ENCODE assay signal across 9 cellular contexts in the genomic region with DNA sequence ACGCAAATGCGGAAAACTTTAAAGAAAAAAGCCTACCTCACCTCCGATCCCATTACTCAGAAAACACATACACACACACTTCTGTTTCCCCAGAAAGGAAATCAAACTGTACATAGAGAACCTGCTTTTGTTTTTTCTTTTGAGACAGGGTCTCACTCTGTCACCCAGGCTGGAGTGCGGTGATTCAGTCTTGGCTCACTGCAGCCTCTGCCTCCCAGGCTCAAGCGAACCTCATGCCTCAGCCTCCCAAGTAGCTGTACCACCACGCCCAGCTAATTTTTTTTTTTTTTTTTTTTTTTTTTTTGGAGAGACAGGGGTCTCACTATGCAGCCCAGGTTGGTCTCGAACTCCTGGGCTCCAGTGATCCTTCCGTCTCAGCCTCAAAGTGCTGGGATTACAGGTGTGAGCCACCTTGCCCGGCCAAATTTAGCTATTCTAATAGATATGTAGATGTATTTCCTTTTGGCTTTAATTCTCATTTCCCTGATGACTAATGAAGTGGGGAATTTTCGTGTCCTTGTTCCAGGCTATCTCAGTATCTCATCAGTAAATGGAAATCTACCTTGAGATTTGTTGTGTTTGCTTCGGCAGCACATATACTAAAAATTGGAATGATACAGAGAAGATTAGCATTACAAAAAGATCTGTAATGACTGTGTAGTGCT. TPM values are rescaled to one million over a fixed set of nuclear protein-coding genes. Genes with fewer than 3 reads are reported as not detected.
DNase-seq lines count a peak whose midpoint lies in the region; ATAC-seq and TF ChIP-seq lines count a peak whose summit lies in the region.
"Had no signal": no experiment of that assay in that cellular context is flagged by ENCODE, and none has a peak within 500 bp of the region (broad histone marks: within the 10 kb centered on the region; RNA-seq: fewer than 3 reads in every experiment).

No MANE protein-coding gene starts in this region.

- intact Hi-C loops in CD8-positive, alpha-beta T cell (cut with DNase I, micrococcal nuclease) = loop anchor here (1.0 to 5.0 kb wide), 5 partner anchors 16 to 34 kb away; no protein-coding TSS in a partner anchor
- intact Hi-C loops in adrenal gland (cut with DNase I) = no loop called here
- intact Hi-C loops in naive thymus-derived CD4-positive, alpha-beta T cell (cut with micrococcal nuclease) = loop anchor here (1.0 to 5.0 kb wide), 6 partner anchors 20 to 61 kb away; a partner anchor contains a TSS

- 43 to 52% (median 50%) methylated on average over 11 of the region's 11 CpGs for WGBS in adrenal gland, 4 donors

- no peaks in the 10 kb centered on the region for H3K9me3 ChIP-seq in CD8-positive, alpha-beta T cell (ENCODE audit: low read length)
- H3K9me3 ChIP-seq in adrenal gland (replicated peaks in 1 of 3) = no peaks in the 10 kb centered on the region
- H3K9me3 ChIP-seq in naive thymus-derived CD4-positive, alpha-beta T cell (ENCODE audit: control insufficient read depth in 2 of 3, low read length in 3 of 3) = no peaks in the 10 kb centered on the region
- H3K9me3 ChIP-seq: gastrocnemius medialis had no signal

- POLR2A ChIA-PET in CD8-positive, alpha-beta T cell (lab: Charles Lee) = interaction anchor here (1.0 to 8.8 kb wide), 14 partner anchors 9 to 63 kb away, joined by 3 to 73 read pairs (median 7); a partner anchor contains a TSS
- POLR2A ChIA-PET in naive thymus-derived CD4-positive, alpha-beta T cell (lab: Charles Lee) = interaction anchor here (0.6 to 54.4 kb wide), 6 partner anchors 19 to 404 kb away, joined by 3 to 1719 read pairs (median 6); a partner anchor contains a TSS

- peak overlapping the region; percentile 96 for H3K27ac Mint-ChIP-seq in CD8-positive, alpha-beta T cell
- peak overlapping the region; percentile 60 to 98 (median 96) for H3K27ac Mint-ChIP-seq in naive thymus-derived CD4-positive, alpha-beta T cell

- no peak for TF ChIP-seq CTCF in CD8-positive, alpha-beta T cell (IDR thresholded peaks at IDR 0.05)
- TF ChIP-seq CTCF in LNCaP clone FGC (IDR thresholded peaks at IDR 0.05; ENCODE audit: control insufficient read depth, extremely low read depth, insufficient read depth) (no peak), adrenal gland (IDR thresholded peaks at IDR 0.05) (no peak)

- H3K27me3 Mint-ChIP-seq in CD8-positive, alpha-beta T cell (ENCODE audit: low read depth) = no peaks in the 10 kb centered on the region
- H3K27me3 Mint-ChIP-seq in naive thymus-derived CD4-positive, alpha-beta T cell = peaks cover 0 to 3% (median 0%) of the 10 kb centered on the region in 5 donors

- DNase-seq in CD8-positive, alpha-beta T cell = peak in 1 of 7 experiments; percentile 27
- peak; percentile 90 for DNase-seq in LNCaP clone FGC (ENCODE audit: low read depth)
- DNase-seq in adrenal gland = no peak
- peak in 1 of 9 donors; percentile 35 for DNase-seq in naive thymus-derived CD4-positive, alpha-beta T cell
- DNase-seq in caudate nucleus (lab: John Stamatoyannopoulos, UW) = no peak
- no peak for DNase-seq in midbrain (lab: John Stamatoyannopoulos, UW)
- DNase-seq: gastrocnemius medialis had no signal

- peaks cover 3% of the 10 kb centered on the region for H3K9me3 Mint-ChIP-seq in CD8-positive, alpha-beta T cell
- peaks cover 0 to 6% (median 4%) of the 10 kb centered on the region in 11 donors for H3K9me3 Mint-ChIP-seq in naive thymus-derived CD4-positive, alpha-beta T cell

- no peak overlapping the region for H3K4me3 ChIP-seq in CD8-positive, alpha-beta T cell (ENCODE audit: low read depth, low read length)
- no peak overlapping the region for H3K4me3 ChIP-seq in LNCaP clone FGC (ENCODE audit: low read depth, low read length)
- H3K4me3 ChIP-seq in adrenal gland = no peak overlapping the region
- no peak overlapping the region for H3K4me3 ChIP-seq in naive thymus-derived CD4-positive, alpha-beta T cell (ENCODE audit: low read length)
- H3K4me3 ChIP-seq: gastrocnemius medialis had no signal

- CTCF ChIA-PET in CD8-positive, alpha-beta T cell (lab: Charles Lee) = interaction anchor here (0.7 to 4.4 kb wide), 9 partner anchors 10 to 63 kb away, joined by 3 to 21 read pairs (median 4); a partner anchor contains a TSS
- CTCF ChIA-PET in naive thymus-derived CD4-positive, alpha-beta T cell (lab: Charles Lee) = interaction anchor here (0.7 to 4.8 kb wide), 7 partner anchors 15 to 85 kb away, joined by 3 to 47 read pairs (median 4); no protein-coding TSS in a partner anchor

- H3K4me1 ChIP-seq in CD8-positive, alpha-beta T cell (ENCODE audit: insufficient read depth, low read length) = peaks cover 70% of the 10 kb centered on the region
- peaks cover 27 to 34% of the 10 kb centered on the region in 2 donors for H3K4me1 ChIP-seq in adrenal gland (replicated peaks in 1 of 2)
- peaks cover 39 to 79% of the 10 kb centered on the region in 2 donors for H3K4me1 ChIP-seq in naive thymus-derived CD4-positive, alpha-beta T cell (ENCODE audit: control insufficient read depth in 2 of 2, insufficient read depth in 2 of 2, low read length in 2 of 2)
- H3K4me1 ChIP-seq: gastrocnemius medialis had no signal

- peaks cover 73% of the 10 kb centered on the region for H3K4me1 Mint-ChIP-seq in CD8-positive, alpha-beta T cell (ENCODE audit: low read depth)
- H3K4me1 Mint-ChIP-seq in naive thymus-derived CD4-positive, alpha-beta T cell = peaks cover 29 to 94% (median 59%) of the 10 kb centered on the region in 7 donors

- TF ChIP-seq POLR2A in adrenal gland (IDR thresholded peaks at IDR 0.05) = no peak

- no peaks in the 10 kb centered on the region for H3K36me3 ChIP-seq in CD8-positive, alpha-beta T cell (ENCODE audit: insufficient read depth, low read length)
- no peaks in the 10 kb centered on the region for H3K36me3 ChIP-seq in adrenal gland (replicated peaks in 1 of 2)
- H3K36me3 ChIP-seq in naive thymus-derived CD4-positive, alpha-beta T cell (ENCODE audit: control insufficient read depth in 2 of 3, insufficient read depth in 3 of 3, low read length in 3 of 3) = no peaks in the 10 kb centered on the region
- H3K36me3 ChIP-seq: gastrocnemius medialis had no signal

- peaks cover 3% of the 10 kb centered on the region for H3K36me3 Mint-ChIP-seq in CD8-positive, alpha-beta T cell
- H3K36me3 Mint-ChIP-seq in naive thymus-derived CD4-positive, alpha-beta T cell = peaks cover 0 to 13% (median 4%) of the 10 kb centered on the region in 5 donors

- peak overlapping the region; percentile 59 for H3K4me3 Mint-ChIP-seq in CD8-positive, alpha-beta T cell
- peak overlapping the region; percentile 53 to 86 (median 74) for H3K4me3 Mint-ChIP-seq in naive thymus-derived CD4-positive, alpha-beta T cell

- H3K27ac ChIP-seq in CD8-positive, alpha-beta T cell (ENCODE audit: low read depth, low read length) = peak overlapping the region; percentile 38
- H3K27ac ChIP-seq in adrenal gland = peak overlapping the region in 4 of 5 donors; percentile 56 to 87 (median 64)
- peak overlapping the region; percentile 66 for H3K27ac ChIP-seq in naive thymus-derived CD4-positive, alpha-beta T cell (ENCODE audit: low read depth, low read length)
- H3K27ac ChIP-seq in caudate nucleus (ENCODE audit: low read depth, low read length) = no peak overlapping the region

- no peaks in the 10 kb centered on the region for H3K27me3 ChIP-seq in CD8-positive, alpha-beta T cell (ENCODE audit: insufficient read depth, low read length)
- H3K27me3 ChIP-seq in adrenal gland = no peaks in the 10 kb centered on the region
- H3K27me3 ChIP-seq in naive thymus-derived CD4-positive, alpha-beta T cell (ENCODE audit: control insufficient read depth in 2 of 2, insufficient read depth in 2 of 2, low read length in 2 of 2) = no peaks in the 10 kb centered on the region
- H3K27me3 ChIP-seq: gastrocnemius medialis had no signal

- ATAC-seq in CD8-positive, alpha-beta T cell = no peak
- no peak for ATAC-seq in naive thymus-derived CD4-positive, alpha-beta T cell
- ATAC-seq in HG03354 (IDR thresholded peaks at IDR 0.05; ENCODE audit: poor library complexity, severe bottlenecking, unreplicated experiment) = no peak
- ATAC-seq in GM19324 (IDR thresholded peaks at IDR 0.05; ENCODE audit: low FRiP score, unreplicated experiment) = no peak

RNA-seq across cellular contexts. Expression of a gene that starts 25.7 kb away (rescaled TPM):
- 100 to 1,000 TPM; 359 to 378 TPM for total RNA-seq in CD8-positive, alpha-beta T cell
- total RNA-seq in adrenal gland = 100 to 1,000 TPM in 2 of 8 donors, 10 to 100 TPM in 6; 35.6 to 179 (median 72.0) TPM
- polyA plus RNA-seq in adrenal gland = 10 to 100 TPM; 24.5 to 49.5 (median 32.6) TPM
- total RNA-seq in naive thymus-derived CD4-positive, alpha-beta T cell = 100 to 1,000 TPM; 252 to 664 (median 347) TPM
- polyA plus RNA-seq in naive thymus-derived CD4-positive, alpha-beta T cell = 100 to 1,000 TPM; 124 to 297 TPM

Comparison
In these comparisons a context has a peak if more than half of its experiments do, and no peak if none do; other contexts are left out.
1. intact Hi-C loops: an anchor here in CD8-positive, alpha-beta T cell (1.0 to 5.0 kb wide) and naive thymus-derived CD4-positive, alpha-beta T cell (1.0 to 5.0 kb wide); none called in adrenal gland.